ENCODE assay signal across 19 cellular contexts in genomic region chr9:19809422-19810269, GRCh38. TPM values are rescaled to one million over a fixed set of nuclear protein-coding genes. Genes with fewer than 3 reads are reported as not detected.
DNase-seq lines count a peak whose midpoint lies in the region; ATAC-seq and TF ChIP-seq lines count a peak whose summit lies in the region.
"Had no signal": no experiment of that assay in that cellular context is flagged by ENCODE, and none has a peak within 500 bp of the region (broad histone marks: within the 10 kb centered on the region; RNA-seq: fewer than 3 reads in every experiment).

No MANE protein-coding gene starts in this region.

- H3K9me3 Mint-ChIP-seq in activated CD8-positive, alpha-beta T cell treated with anti-CD3 and anti-CD28 coated beads for 36 hours = peaks cover 5% of the 10 kb centered on the region

- H3K27me3 ChIP-seq in testis = no peaks in the 10 kb centered on the region
- H3K27me3 ChIP-seq: BE2C, SJSA1 had no signal

- peak overlapping the region in 1 of 2 donors; percentile 42 for H3K4me3 ChIP-seq in testis
- H3K4me3 ChIP-seq: SJSA1 had no signal

- H3K27ac ChIP-seq in testis = no peak overlapping the region
- H3K27ac ChIP-seq: SJSA1 had no signal

- intact Hi-C loops in testis (cut with DNase I; ENCODE audit: low total_unique reads) = no loop called here
- intact Hi-C loops in activated CD8-positive, alpha-beta T cell treated with anti-CD3 and anti-CD28 coated beads for 36 hours (cut with micrococcal nuclease) = loop anchor here (10.0 kb wide), 1 partner anchor 55 kb away; no protein-coding TSS in a partner anchor
- intact Hi-C loops in Right ventricle myocardium inferior (cut with DNase I) = no loop called here

- no peak overlapping the region for H3K4me3 Mint-ChIP-seq in activated CD8-positive, alpha-beta T cell treated with anti-CD3 and anti-CD28 coated beads for 36 hours
- H3K4me3 Mint-ChIP-seq: CD4-positive, alpha-beta T cell; T-helper 17 cell had no signal

- no peaks in the 10 kb centered on the region for H3K36me3 ChIP-seq in testis (ENCODE audit: low read depth, missing control alignments)
- H3K36me3 ChIP-seq: BE2C, SJSA1 had no signal

- H3K36me3 Mint-ChIP-seq in activated CD8-positive, alpha-beta T cell treated with anti-CD3 and anti-CD28 coated beads for 36 hours (ENCODE audit: low read depth) = no peaks in the 10 kb centered on the region

- no peaks in the 10 kb centered on the region for H3K4me1 ChIP-seq in testis
- H3K4me1 ChIP-seq: BE2C, SJSA1 had no signal

- 69 to 76% methylated on average over 16 of the region's 16 CpGs for WGBS in testis, 2 donors

- POLR2A ChIA-PET in activated CD8-positive, alpha-beta T cell treated with anti-CD3 and anti-CD28 coated beads for 36 hours (lab: Charles Lee) = no interaction called here

- CTCF ChIA-PET in activated CD8-positive, alpha-beta T cell treated with anti-CD3 and anti-CD28 coated beads for 36 hours (lab: Charles Lee) = interaction anchor here (0.8 to 0.9 kb wide), 2 partner anchors 10 to 345 kb away, joined by 3 read pairs; no protein-coding TSS in a partner anchor

- H3K4me1 Mint-ChIP-seq in activated CD8-positive, alpha-beta T cell treated with anti-CD3 and anti-CD28 coated beads for 36 hours (ENCODE audit: low read depth) = no peaks in the 10 kb centered on the region

- DNase-seq in NCI-H748 (lab: John Stamatoyannopoulos, UW; ENCODE audit: unreplicated experiment) = peak; percentile 43
- DNase-seq in NCI-H748 treated with DMSO at 0.1 percent for 48 hours (lab: John Stamatoyannopoulos, UW) = no peak
- peak; percentile 65 for DNase-seq in NCI-H146 treated with DMSO at 0.1 percent for 48 hours (lab: John Stamatoyannopoulos, UW; ENCODE audit: unreplicated experiment)
- DNase-seq in SW480 (ENCODE audit: low spot score) = peak; percentile 21
- DNase-seq in testis = peak; percentile 18
- no peak for DNase-seq in activated CD8-positive, alpha-beta T cell treated with anti-CD3 and anti-CD28 coated beads for 36 hours
- no peak for DNase-seq in Right ventricle myocardium inferior (ENCODE audit: missing footprints)
- DNase-seq in NOMO-1 treated with dmso at 0.1 percent for 144 hours (lab: John Stamatoyannopoulos, UW; ENCODE audit: unreplicated experiment) = no peak
- DNase-seq: BE2C; CD4-positive, alpha-beta T cell; DMS153; EL; H7; NCI-H187 treated with DMSO at 0.1 percent for 48 hours; NCI-H345; NCI-H774; T-helper 17 cell had no signal

- no peaks in the 10 kb centered on the region for H3K9me3 ChIP-seq in testis
- H3K9me3 ChIP-seq: BE2C, SJSA1 had no signal

- no peak for ATAC-seq in activated CD8-positive, alpha-beta T cell treated with anti-CD3 and anti-CD28 coated beads for 36 hours
- ATAC-seq in Right ventricle myocardium inferior = no peak
- ATAC-seq: T-helper 17 cell had no signal

- no peak for TF ChIP-seq CTCF in testis (IDR thresholded peaks at IDR 0.05)
- no peak for TF ChIP-seq CTCF in activated CD8-positive, alpha-beta T cell treated with anti-CD3 and anti-CD28 coated beads for 36 hours (IDR thresholded peaks at IDR 0.05)

- H3K27ac Mint-ChIP-seq in activated CD8-positive, alpha-beta T cell treated with anti-CD3 and anti-CD28 coated beads for 36 hours = no peak overlapping the region
- H3K27ac Mint-ChIP-seq: CD4-positive, alpha-beta T cell; T-helper 17 cell had no signal

- TF ChIP-seq POLR2A in testis (IDR thresholded peaks at IDR 0.05) = no peak

- peaks cover 13% of the 10 kb centered on the region for H3K27me3 Mint-ChIP-seq in activated CD8-positive, alpha-beta T cell treated with anti-CD3 and anti-CD28 coated beads for 36 hours

RNA-seq across cellular contexts. Expression of gene SLC24A2, which starts 20.8 kb away (rescaled TPM):
- total RNA-seq in testis (1 to 10 TPM; 1.7 TPM), Right ventricle myocardium inferior (0.14 TPM)
- polyA plus RNA-seq in testis (ENCODE audit: insufficient read depth, low read depth, low replicate concordance) = 0.40 TPM
- not detected for total RNA-seq in activated CD8-positive, alpha-beta T cell treated with anti-CD3 and anti-CD28 coated beads for 36 hours
- total RNA-seq: A172; CD4-positive, alpha-beta T cell; SJSA1; T-helper 17 cell had no signal

Comparison
In these comparisons a context has a peak if more than half of its experiments do, and no peak if none do; other contexts are left out.
1. DNase-seq: peak in NCI-H748 (single experiment), NCI-H146 treated with DMSO at 0.1 percent for 48 hours (single experiment), SW480 (single experiment) and testis (single experiment); none in NCI-H748 treated with DMSO at 0.1 percent for 48 hours (single experiment), activated CD8-positive, alpha-beta T cell treated with anti-CD3 and anti-CD28 coated beads for 36 hours (single experiment), Right ventricle myocardium inferior (single experiment) and NOMO-1 treated with dmso at 0.1 percent for 144 hours (single experiment).